ENCODE assay signal across 13 cellular contexts in genomic region chr13:111043575-111043982, GRCh38.
DNase-seq lines count a peak whose midpoint lies in the region; ATAC-seq, FAIRE-seq and TF ChIP-seq lines count a peak whose summit lies in the region.
"Had no signal": no experiment of that assay in that cellular context is flagged by ENCODE, and none has a peak within 500 bp of the region (broad histone marks: within the 10 kb centered on the region; RNA-seq: fewer than 3 reads in every experiment).

No MANE protein-coding gene starts in this region.

- no peak overlapping the region for H4K8ac ChIP-seq in mesendoderm (ENCODE audit: low read depth, low read length)

- H3K9me3 ChIP-seq in GM12878 (replicated peaks; ENCODE audit: control insufficient read depth, insufficient read depth, low read length) (no peaks in the 10 kb centered on the region), prostate gland (no peaks in the 10 kb centered on the region), T-helper 17 cell (ENCODE audit: control insufficient read depth, low read length, poor library complexity, severe bottlenecking) (no peaks in the 10 kb centered on the region)
- H3K9me3 ChIP-seq: esophagus muscularis mucosa had no signal

- H2AK5ac ChIP-seq in mesendoderm (ENCODE audit: low read length) = no peak overlapping the region

- POLR2A ChIA-PET in GM12878 (lab: Charles Lee) = interaction anchor here (1.0 kb wide), 1 partner anchor 128 kb away, joined by 4 read pairs; the partner anchor contains the start of gene ANKRD10

- 46% methylated on average over 12 of the region's 12 CpGs for WGBS in GM12878 (ENCODE audit: insufficient coverage, insufficient replicate concordance, low lambda C conversion rate, missing lambda C conversion rate)
- no CpG with 5 or more reads among the region's 12 CpGs for WGBS in mesendoderm (ENCODE audit: extremely low coverage, insufficient coverage, low lambda C conversion rate)
- WGBS in prostate gland = 90% methylated on average over 12 of the region's 12 CpGs

- H3K4me1 ChIP-seq in GM12878 (ENCODE audit: control insufficient read depth, insufficient read depth, low read length) (peaks cover 12% of the 10 kb centered on the region), mesendoderm (ENCODE audit: control insufficient read depth, low read depth, low read length) (no peaks in the 10 kb centered on the region), prostate gland (replicated peaks) (no peaks in the 10 kb centered on the region)

- no peaks in the 10 kb centered on the region for H3K27me3 ChIP-seq in GM12878 (replicated peaks in 1 of 2; ENCODE audit: control insufficient read depth in 2 of 2, insufficient read depth in 2 of 2, low read length in 1 of 2)
- no peaks in the 10 kb centered on the region for H3K27me3 ChIP-seq in mesendoderm (ENCODE audit: insufficient read depth, low read length, poor library complexity)
- H3K27me3 ChIP-seq in prostate gland (replicated peaks; ENCODE audit: insufficient read depth) = no peaks in the 10 kb centered on the region

- SMC1A ChIA-PET in GM12878 (lab: Charles Lee; ENCODE audit: uncharacterized antibody, unreplicated experiment) = no interaction called here

- RAD21 ChIA-PET in GM12878 (lab: Charles Lee; ENCODE audit: unreplicated experiment) = no interaction called here

- peaks cover 13% of the 10 kb centered on the region for H3K4me1 Mint-ChIP-seq in T-helper 17 cell

- no peak overlapping the region for H3K27ac Mint-ChIP-seq in T-helper 17 cell

- H3K27me3 Mint-ChIP-seq in T-helper 17 cell = peaks cover 38% of the 10 kb centered on the region

- H4K5ac ChIP-seq in mesendoderm (ENCODE audit: low read length) = no peak overlapping the region

- H3K56ac ChIP-seq in mesendoderm (ENCODE audit: low read length) = no peak overlapping the region

- no peak overlapping the region for H3K4me3 Mint-ChIP-seq in T-helper 17 cell

- TF ChIP-seq CTCF in GM12878 (IDR thresholded peaks at IDR 0.05 in 2 of 3, conservative IDR thresholded peaks at IDR 0.05 in 1 of 3; ENCODE audit: control insufficient read depth in 2 of 3, extremely low read depth in 1 of 3, insufficient read depth in 1 of 3, low read depth in 3 of 3, low read length in 3 of 3) (no peak), prostate gland (IDR thresholded peaks at IDR 0.05) (no peak)

- H3K9ac ChIP-seq in GM12878 (ENCODE audit: control insufficient read depth, insufficient read depth, low read length) (no peak overlapping the region), mesendoderm (ENCODE audit: low read length) (no peak overlapping the region)

- DNase-seq in GM04503 (ENCODE audit: low read depth) (peak; percentile 87), GM12878 (ENCODE audit: low read depth, low spot score) (no peak), mesendoderm (peak; percentile 22), frontal cortex (ENCODE audit: low spot score in 2 of 2) (no peak), prostate gland (ENCODE audit: low spot score) (no peak), T-helper 17 cell (no peak)
- DNase-seq: activated CD4-positive, alpha-beta T cell treated with anti-CD3 and anti-CD28 coated beads for 1 hour; amniotic stem cell; NCI-H1048; OCI-M1 had no signal

- ATAC-seq in HG03342 (IDR thresholded peaks at IDR 0.05; ENCODE audit: unreplicated experiment) = peak; percentile 66
- peak; percentile 65 for ATAC-seq in GM12878
- no peak for ATAC-seq in T-helper 17 cell
- ATAC-seq in HG02870 (IDR thresholded peaks at IDR 0.05; ENCODE audit: unreplicated experiment) = no peak

- no TSS peak for BruUV-seq in GM12878 (replicated peaks; lab: Mats Ljungman, UMichigan)

- no peak overlapping the region for H2BK120ac ChIP-seq in mesendoderm (ENCODE audit: low read depth, low read length)

- no peaks in the 10 kb centered on the region for H3K79me2 ChIP-seq in GM12878 (ENCODE audit: control insufficient read depth, insufficient read depth, low read length)
- no peaks in the 10 kb centered on the region for H3K79me2 ChIP-seq in mesendoderm (ENCODE audit: control insufficient read depth, insufficient read depth, low read length)

- no peak overlapping the region for H3K4ac ChIP-seq in mesendoderm (ENCODE audit: low read depth, low read length)

- peaks cover 7% of the 10 kb centered on the region for H3K36me3 Mint-ChIP-seq in T-helper 17 cell (ENCODE audit: low read depth)

- TF ChIP-seq EP300 in GM12878 (IDR thresholded peaks at IDR 0.05; ENCODE audit: borderline replicate concordance in 1 of 2, control insufficient read depth in 1 of 2, low read depth in 2 of 2, low read length in 2 of 2) = no peak

- FAIRE-seq in GM12878 (lab: Jason Lieb, UNC) = no peak
- FAIRE-seq in frontal cortex (lab: Jason Lieb, UNC) = no peak

- intact Hi-C loops in GM12878 (cut with micrococcal nuclease; ENCODE audit: unreplicated experiment) (loop anchor here (10.0 kb wide), 1 partner anchor 569 kb away; no protein-coding TSS in a partner anchor), prostate gland (cut with DNase I) (no loop called here)

- no peak overlapping the region for H3K4me3 ChIP-seq in GM12878
- no peak overlapping the region for H3K4me3 ChIP-seq in mesendoderm (ENCODE audit: low read length)
- H3K4me3 ChIP-seq in prostate gland = no peak overlapping the region
- H3K4me3 ChIP-seq: esophagus muscularis mucosa had no signal

- no peak overlapping the region for H3K27ac ChIP-seq in GM12878 (ENCODE audit: control insufficient read depth, insufficient read depth)
- no peak overlapping the region for H3K27ac ChIP-seq in mesendoderm (ENCODE audit: low read depth, low read length)
- H3K27ac ChIP-seq in prostate gland = no peak overlapping the region
- H3K27ac ChIP-seq: esophagus muscularis mucosa had no signal

- CTCF ChIA-PET in GM12878 (lab: Yijun Ruan, JAX) = interaction anchor here (0.9 kb wide), 2 partner anchors 24 to 99 kb away, joined by 3 to 4 read pairs; no protein-coding TSS in a partner anchor

- TF ChIP-seq POLR2A in GM12878 (IDR thresholded peaks at IDR 0.05; ENCODE audit: low read depth, low read length) (no peak), prostate gland (IDR thresholded peaks at IDR 0.05) (no peak)

- H3K4me2 ChIP-seq in GM12878 (ENCODE audit: control insufficient read depth, insufficient read depth) (no peak overlapping the region), mesendoderm (ENCODE audit: low read length) (no peak overlapping the region)

- H2AFZ ChIP-seq in GM12878 (ENCODE audit: control insufficient read depth, low read depth, low read length) = no peak overlapping the region

- no peaks in the 10 kb centered on the region for H4K20me1 ChIP-seq in GM12878 (ENCODE audit: control insufficient read depth, insufficient read depth)

- H3K23ac ChIP-seq in mesendoderm (ENCODE audit: low read length) = no peak overlapping the region

- no peak overlapping the region for H2BK15ac ChIP-seq in mesendoderm (replicated peaks; ENCODE audit: low read depth)

- no peak overlapping the region for H3K18ac ChIP-seq in mesendoderm (ENCODE audit: low read length)

- in situ Hi-C loops in GM12878 (cut with MboI) = loop anchor here (10.0 kb wide), 1 partner anchor 449 kb away; no protein-coding TSS in a partner anchor

- TF ChIP-seq RAD21 in GM12878 (IDR thresholded peaks at IDR 0.05; ENCODE audit: insufficient read depth, low read depth, low read length) = no peak

- H3K79me1 ChIP-seq in mesendoderm (ENCODE audit: low read length) = no peaks in the 10 kb centered on the region

- H2BK5ac ChIP-seq in mesendoderm (ENCODE audit: low read length) = no peak overlapping the region

- H3K36me3 ChIP-seq in GM12878 (ENCODE audit: control insufficient read depth in 2 of 2, insufficient read depth in 2 of 2, low read length in 1 of 2) (no peaks in the 10 kb centered on the region), mesendoderm (ENCODE audit: control insufficient read depth, insufficient read depth, low read length) (no peaks in the 10 kb centered on the region), prostate gland (no peaks in the 10 kb centered on the region)
- H3K36me3 ChIP-seq: esophagus muscularis mucosa had no signal

TF ChIP-seq in GM12878, 131 proteins besides CTCF, POLR2A, EP300 and RAD21 (continues in another document):
- TF ChIP-seq BACH1 (IDR thresholded peaks at IDR 0.05; ENCODE audit: borderline replicate concordance) = peak; percentile 15; the same call in 1 of the 2 replicates
- peak; percentile 28 to 75; a peak in 2 of 4 replicates for TF ChIP-seq BHLHE40 (IDR thresholded peaks at IDR 0.05; ENCODE audit: borderline replicate concordance in 1 of 2, low read depth in 2 of 2, low read length in 1 of 2)
- 0 out of 4 replicates have a peak, but pooled peaks of 1 of the 2 experiments have one; percentile 19 for TF ChIP-seq IKZF2 (IDR thresholded peaks at IDR 0.05)
- peak; percentile 35; the same call in 1 of the 2 replicates for TF ChIP-seq RAD51 (IDR thresholded peaks at IDR 0.05)
- no peak for TF ChIP-seq STAT3 (IDR thresholded peaks at IDR 0.05; ENCODE audit: low read depth, low read length)
- TF ChIP-seq PKNOX1 (IDR thresholded peaks at IDR 0.05) = peak; percentile 69
- peak; percentile 23; the same call in 1 of the 2 replicates for TF ChIP-seq ATF7 (IDR thresholded peaks at IDR 0.05; ENCODE audit: low read depth)
- peak; percentile 9; the same call in 1 of the 2 replicates for TF ChIP-seq USF2 (IDR thresholded peaks at IDR 0.05; ENCODE audit: borderline replicate concordance, low read depth, low read length)
- TF ChIP-seq PAX5 (IDR thresholded peaks at IDR 0.05; ENCODE audit: borderline replicate concordance, low read depth, low read length) = peak; percentile 78; the same call in 1 of the 2 replicates

Comparison
In these comparisons a context has a peak if more than half of its experiments do, and no peak if none do; other contexts are left out.
1. DNase-seq: peak in GM04503 (single experiment) and mesendoderm (single experiment); none in GM12878 (single experiment), frontal cortex (0 of 2), prostate gland (single experiment) and T-helper 17 cell (0 of 3).
2. ATAC-seq: peak in HG03342 (single experiment) and GM12878 (single experiment); none in T-helper 17 cell (single experiment) and HG02870 (single experiment).